8 cellular contexts compared by ENCODE assay signal in the genomic region with DNA sequence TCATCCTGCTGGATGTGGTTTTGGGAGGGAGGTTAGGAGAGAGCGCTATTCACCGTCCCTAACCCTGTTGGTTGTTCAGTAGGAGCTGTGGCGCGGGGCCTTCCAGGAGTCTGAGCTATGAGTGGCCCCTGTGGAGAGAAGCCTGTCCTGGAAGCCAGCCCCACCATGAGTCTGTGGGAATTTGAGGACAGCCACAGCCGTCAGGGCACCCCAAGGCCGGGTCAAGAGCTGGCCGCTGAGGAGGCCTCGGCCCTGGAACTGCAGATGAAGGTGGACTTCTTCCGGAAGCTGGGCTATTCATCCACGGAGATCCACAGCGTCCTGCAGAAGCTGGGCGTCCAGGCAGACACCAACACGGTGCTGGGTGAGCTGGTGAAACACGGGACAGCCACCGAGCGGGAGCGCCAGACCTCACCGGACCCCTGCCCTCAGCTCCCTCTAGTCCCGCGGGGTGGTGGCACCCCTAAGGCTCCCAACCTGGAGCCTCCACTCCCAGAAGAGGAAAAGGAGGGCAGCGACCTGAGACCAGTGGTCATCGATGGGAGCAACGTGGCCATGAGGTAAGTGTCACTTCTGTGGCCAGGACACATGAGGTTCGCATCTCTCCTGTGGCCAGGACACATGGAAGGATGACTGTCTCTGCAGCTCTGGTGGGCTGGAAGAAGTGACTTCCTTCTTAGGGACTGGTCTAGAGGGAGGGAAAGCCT. TPM values are rescaled to one million over a fixed set of nuclear protein-coding genes. Genes with fewer than 3 reads are reported as not detected.
DNase-seq lines count a peak whose midpoint lies in the region; ATAC-seq and TF ChIP-seq lines count a peak whose summit lies in the region.

No MANE protein-coding gene starts in this region.

- no peaks in the 10 kb centered on the region for H3K79me2 ChIP-seq in parathyroid adenoma

- H3K27ac ChIP-seq in SK-N-MC (no peak overlapping the region), parathyroid adenoma (no peak overlapping the region)

- no peak for ATAC-seq in GM21528 (IDR thresholded peaks at IDR 0.05; ENCODE audit: low FRiP score, unreplicated experiment)

- no peak for TF ChIP-seq CTCF in GM06990 (IDR thresholded peaks at IDR 0.05; ENCODE audit: insufficient read depth, low read length, poor library complexity, severe bottlenecking)
- no peak for TF ChIP-seq CTCF in epithelial cell of proximal tubule (conservative IDR thresholded peaks at IDR 0.05; ENCODE audit: low read depth, low read length)
- TF ChIP-seq CTCF in parathyroid adenoma (IDR thresholded peaks at IDR 0.05) = no peak

- H3K9me3 ChIP-seq in SK-N-MC (ENCODE audit: low read depth, low read length) (no peaks in the 10 kb centered on the region), parathyroid adenoma (ENCODE audit: control insufficient read depth, low read length) (no peaks in the 10 kb centered on the region)

- no peaks in the 10 kb centered on the region for H3K27me3 ChIP-seq in GM06990 (replicated peaks; ENCODE audit: control insufficient read depth, insufficient read depth, low read length)
- no peaks in the 10 kb centered on the region for H3K27me3 ChIP-seq in parathyroid adenoma (ENCODE audit: control insufficient read depth, insufficient read depth, low read length)

- no peak overlapping the region for H2AFZ ChIP-seq in parathyroid adenoma

- H3K9ac ChIP-seq in SK-N-MC (ENCODE audit: insufficient read length) = peak overlapping the region; percentile 80
- no peak overlapping the region for H3K9ac ChIP-seq in parathyroid adenoma

- H3K36me3 ChIP-seq in GM06990 (ENCODE audit: control insufficient read depth, insufficient read depth, low read length) (peaks cover 35% of the 10 kb centered on the region), SK-N-MC (ENCODE audit: insufficient read depth, low read length) (peaks cover 6% of the 10 kb centered on the region; the same call in 1 of the 2 replicates), parathyroid adenoma (ENCODE audit: control insufficient read depth, insufficient read depth, low read length) (no peaks in the 10 kb centered on the region)

- peak overlapping the region; percentile 96 for H3K4me2 ChIP-seq in parathyroid adenoma (ENCODE audit: low read length)

- DNase-seq in GM06990 (ENCODE audit: extremely low read depth, insufficient read length) (no peak), SK-N-MC (ENCODE audit: low read depth, low spot score) (no peak), epithelial cell of proximal tubule (ENCODE audit: low read depth) (no peak), OCI-M1 (lab: John Stamatoyannopoulos, UW) (no peak), HK-2 (ENCODE audit: unreplicated experiment) (no peak), GM19240 (ENCODE audit: insufficient read length, low spot score) (no peak)

- H3K4me1 ChIP-seq in parathyroid adenoma = peaks cover 2% of the 10 kb centered on the region

- peak overlapping the region; percentile 82 for H3K4me3 ChIP-seq in GM06990 (replicated peaks; ENCODE audit: low read depth, low read length)
- peak overlapping the region; percentile 92 for H3K4me3 ChIP-seq in SK-N-MC
- peak overlapping the region; percentile 71 for H3K4me3 ChIP-seq in epithelial cell of proximal tubule (ENCODE audit: low read depth, low read length)
- peak overlapping the region; percentile 78 for H3K4me3 ChIP-seq in parathyroid adenoma (ENCODE audit: low read depth, low read length)

RNA-seq across cellular contexts. Expression of gene ZC3H12A, which starts 1.2 kb away (rescaled TPM):
- total RNA-seq in epithelial cell of proximal tubule = 16.0 and 16.7 TPM in 2 replicates

RNA-seq across cellular contexts. Expression of gene MEAF6, which starts 39.0 kb away (rescaled TPM):
- total RNA-seq in epithelial cell of proximal tubule = 64.2 and 73.1 TPM in 2 replicates
